Comparison of ENCODE assay signal across 13 cellular contexts in the genomic region with DNA sequence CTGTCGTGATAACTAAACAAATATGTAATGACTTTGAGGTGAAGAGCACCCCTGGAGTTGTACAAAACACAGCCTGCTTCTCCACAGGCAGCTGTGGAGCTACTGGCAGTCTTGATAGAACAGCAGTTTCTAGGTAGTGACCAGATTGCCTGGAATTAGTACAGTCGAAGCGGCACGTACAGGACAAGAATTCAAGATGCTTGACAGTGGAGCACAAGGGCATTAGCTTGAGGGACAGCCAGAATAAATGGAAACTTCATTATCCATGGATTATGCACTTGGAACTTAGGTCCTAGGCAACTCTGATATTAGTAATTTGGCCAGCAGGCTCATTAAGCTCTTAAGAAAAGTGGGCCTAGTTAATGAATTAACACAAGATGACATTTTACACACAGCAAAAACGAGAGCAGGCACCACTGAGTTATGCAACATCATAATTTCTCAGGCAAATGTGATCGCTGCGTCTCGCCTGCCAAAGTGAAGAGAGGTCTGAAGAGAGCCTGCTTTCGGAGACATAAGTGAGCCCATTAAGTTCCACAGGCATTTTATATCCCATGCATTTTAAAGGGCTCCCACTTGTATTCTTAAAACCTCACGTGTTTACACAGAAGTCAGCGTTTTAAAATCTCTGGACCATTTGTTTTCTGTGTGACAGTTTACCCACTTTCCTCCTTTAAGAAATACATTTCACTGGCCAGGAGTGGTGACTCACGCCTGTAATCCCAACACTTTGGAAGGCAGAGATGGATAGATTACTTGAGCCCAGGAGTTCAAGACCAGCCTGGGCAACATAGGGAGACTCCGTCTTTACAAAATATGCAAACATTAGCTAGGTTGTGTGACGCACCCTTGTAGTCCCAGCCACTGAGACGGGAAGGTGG.
A peak's percentile ranks its signal among the peaks of the same experiment; 100 is the strongest.
DNase-seq lines count a peak whose midpoint lies in the region; ATAC-seq and TF ChIP-seq lines count a peak whose summit lies in the region.
"Had no signal": no experiment of that assay in that cellular context is flagged by ENCODE, and none has a peak within 500 bp of the region (broad histone marks: within the 10 kb centered on the region; RNA-seq: fewer than 3 reads in every experiment).

No MANE protein-coding gene starts in this region.

- no peak for TF ChIP-seq CTCF in nephron progenitor cell (IDR thresholded peaks at IDR 0.05)
- no peak for TF ChIP-seq CTCF in PC-3 (conservative IDR thresholded peaks at IDR 0.05; ENCODE audit: low read depth, low read length)

- H3K9ac ChIP-seq in endocrine pancreas (ENCODE audit: control insufficient read depth, insufficient read depth, low read length) = no peak overlapping the region
- no peak overlapping the region for H3K9ac ChIP-seq in PC-3 (ENCODE audit: low read length)

- no peak overlapping the region for H2AFZ ChIP-seq in PC-3 (ENCODE audit: low read length)

- no peak overlapping the region for H3K4me2 ChIP-seq in PC-3 (ENCODE audit: low read length)

- ATAC-seq in activated CD4-positive, CD25-positive, alpha-beta regulatory T cell treated with anti-CD3 and anti-CD28 coated beads, Interleukin-2, amount 50 U/mL, for 24 hours = no peak
- no peak for ATAC-seq in PC-3
- no peak for ATAC-seq in naive thymus-derived CD8-positive, alpha-beta T cell
- no peak for ATAC-seq in activated T-cell treated with anti-CD3 and anti-CD28 coated beads, Interleukin-2, amount 50 U/mL, for 4 hours
- ATAC-seq: HCT116 had no signal

- no peaks in the 10 kb centered on the region for H3K9me2 ChIP-seq in PC-3 (replicated peaks; ENCODE audit: low read length)

- H3K27ac Mint-ChIP-seq in nephron progenitor cell = peak overlapping the region; percentile 47
- no peak overlapping the region for H3K27ac Mint-ChIP-seq in naive thymus-derived CD8-positive, alpha-beta T cell
- H3K27ac Mint-ChIP-seq: activated naive CD8-positive, alpha-beta T cell treated with anti-CD3 and anti-CD28 coated beads, Interleukin-2, amount 10 ng/mL, durations not matched to agents 7 days and 5 days had no signal

- no peaks in the 10 kb centered on the region for H3F3A ChIP-seq in PC-3 (ENCODE audit: low read length, unreplicated experiment)

- POLR2A ChIA-PET in PC-3 (lab: Charles Lee; ENCODE audit: unreplicated experiment) = no interaction called here
- POLR2A ChIA-PET in naive thymus-derived CD8-positive, alpha-beta T cell (lab: Charles Lee) = no interaction called here

- H3K36me3 ChIP-seq in endocrine pancreas (ENCODE audit: control insufficient read depth, insufficient read depth, low read length) (no peaks in the 10 kb centered on the region), PC-3 (ENCODE audit: low read depth, low read length) (peaks cover 7% of the 10 kb centered on the region)

- H3K9me3 Mint-ChIP-seq in nephron progenitor cell = peaks cover 36% of the 10 kb centered on the region
- peaks cover 3 to 25% (median 14%) of the 10 kb centered on the region in 9 donors for H3K9me3 Mint-ChIP-seq in naive thymus-derived CD8-positive, alpha-beta T cell
- H3K9me3 Mint-ChIP-seq in activated T-cell treated with anti-CD3 and anti-CD28 coated beads, Interleukin-2, amount 50 U/mL, for 4 hours = peaks cover 12% of the 10 kb centered on the region

- CTCF ChIA-PET in PC-3 (lab: Charles Lee) = no interaction called here

- no peaks in the 10 kb centered on the region for H3K79me2 ChIP-seq in PC-3 (ENCODE audit: low read length)

- H3K4me3 ChIP-seq in endocrine pancreas (ENCODE audit: control insufficient read depth, insufficient read depth, low read length) (peak overlapping the region; percentile 58), PC-3 (ENCODE audit: low read length) (no peak overlapping the region)
- H3K4me3 ChIP-seq: esophagus squamous epithelium, testis had no signal

- no peak overlapping the region for H3K4me3 Mint-ChIP-seq in nephron progenitor cell
- no peak overlapping the region for H3K4me3 Mint-ChIP-seq in naive thymus-derived CD8-positive, alpha-beta T cell
- no peak overlapping the region for H3K4me3 Mint-ChIP-seq in activated T-cell treated with anti-CD3 and anti-CD28 coated beads, Interleukin-2, amount 50 U/mL, for 4 hours
- H3K4me3 Mint-ChIP-seq: activated naive CD8-positive, alpha-beta T cell treated with anti-CD3 and anti-CD28 coated beads, Interleukin-2, amount 10 ng/mL, durations not matched to agents 7 days and 5 days had no signal

- H3K27me3 Mint-ChIP-seq in nephron progenitor cell (ENCODE audit: low read depth, poor library complexity) = peaks cover 8% of the 10 kb centered on the region
- H3K27me3 Mint-ChIP-seq in naive thymus-derived CD8-positive, alpha-beta T cell = peaks cover 0 to 24% (median 2%) of the 10 kb centered on the region in 5 donors
- H3K27me3 Mint-ChIP-seq in activated T-cell treated with anti-CD3 and anti-CD28 coated beads, Interleukin-2, amount 50 U/mL, for 4 hours (ENCODE audit: low read depth) = no peaks in the 10 kb centered on the region

- no peaks in the 10 kb centered on the region for H4K20me1 ChIP-seq in PC-3 (ENCODE audit: low read length)

- H3K4me1 ChIP-seq in endocrine pancreas (ENCODE audit: control insufficient read depth, insufficient read depth, low read length) (no peaks in the 10 kb centered on the region), PC-3 (ENCODE audit: insufficient read depth, low read length) (no peaks in the 10 kb centered on the region)
- H3K4me1 ChIP-seq: esophagus squamous epithelium, testis had no signal

- peak; percentile 61 for DNase-seq in DMS 273 (lab: John Stamatoyannopoulos, UW; ENCODE audit: unreplicated experiment)
- DNase-seq in NCI-H187 treated with DMSO at 0.1 percent for 48 hours (lab: John Stamatoyannopoulos, UW) = peak; percentile 82
- no peak for DNase-seq in nephron progenitor cell
- DNase-seq in PC-3 = no peak
- DNase-seq in naive thymus-derived CD8-positive, alpha-beta T cell = no peak
- DNase-seq in activated T-cell treated with anti-CD3 and anti-CD28 coated beads, Interleukin-2, amount 50 U/mL, for 4 hours = no peak
- DNase-seq: activated naive CD8-positive, alpha-beta T cell treated with anti-CD3 and anti-CD28 coated beads, Interleukin-2, amount 10 ng/mL, durations not matched to agents 7 days and 5 days; esophagus squamous epithelium; occipital lobe; testis had no signal

- H3K27ac ChIP-seq in PC-3 (ENCODE audit: low read length) = no peak overlapping the region
- H3K27ac ChIP-seq: testis had no signal

- H3K4me1 Mint-ChIP-seq in nephron progenitor cell = peaks cover 6% of the 10 kb centered on the region
- no peaks in the 10 kb centered on the region for H3K4me1 Mint-ChIP-seq in naive thymus-derived CD8-positive, alpha-beta T cell
- H3K4me1 Mint-ChIP-seq in activated T-cell treated with anti-CD3 and anti-CD28 coated beads, Interleukin-2, amount 50 U/mL, for 4 hours (ENCODE audit: low read depth) = no peaks in the 10 kb centered on the region
- H3K4me1 Mint-ChIP-seq: activated naive CD8-positive, alpha-beta T cell treated with anti-CD3 and anti-CD28 coated beads, Interleukin-2, amount 10 ng/mL, durations not matched to agents 7 days and 5 days had no signal

- BruUV-seq in PC-3 (replicated peaks; lab: Mats Ljungman, UMichigan) = no TSS peak

- intact Hi-C loops in PC-3 (cut with micrococcal nuclease) = no loop called here

- peaks cover 45% of the 10 kb centered on the region for H3K36me3 Mint-ChIP-seq in nephron progenitor cell (ENCODE audit: low read depth)
- peaks cover 0 to 6% (median 2%) of the 10 kb centered on the region in 3 donors for H3K36me3 Mint-ChIP-seq in naive thymus-derived CD8-positive, alpha-beta T cell
- no peaks in the 10 kb centered on the region for H3K36me3 Mint-ChIP-seq in activated T-cell treated with anti-CD3 and anti-CD28 coated beads, Interleukin-2, amount 50 U/mL, for 4 hours (ENCODE audit: insufficient read depth)
- H3K36me3 Mint-ChIP-seq: activated naive CD8-positive, alpha-beta T cell treated with anti-CD3 and anti-CD28 coated beads, Interleukin-2, amount 10 ng/mL, durations not matched to agents 7 days and 5 days had no signal

- H3K27me3 ChIP-seq in endocrine pancreas (ENCODE audit: control insufficient read depth, insufficient read depth, low read length) (no peaks in the 10 kb centered on the region), PC-3 (ENCODE audit: low read length) (no peaks in the 10 kb centered on the region)
- H3K27me3 ChIP-seq: esophagus squamous epithelium, testis had no signal

- H3K9me3 ChIP-seq in endocrine pancreas (ENCODE audit: control insufficient read depth, low read length) (peaks cover 3% of the 10 kb centered on the region), PC-3 (ENCODE audit: low read length) (no peaks in the 10 kb centered on the region)
- H3K9me3 ChIP-seq: testis had no signal

Comparison
In these comparisons a context has a peak if more than half of its experiments do, and no peak if none do; other contexts are left out.
1. DNase-seq: peak in DMS 273 (single experiment) and NCI-H187 treated with DMSO at 0.1 percent for 48 hours (single experiment); none in nephron progenitor cell (single experiment), PC-3 (single experiment), naive thymus-derived CD8-positive, alpha-beta T cell (0 of 10) and activated T-cell treated with anti-CD3 and anti-CD28 coated beads, Interleukin-2, amount 50 U/mL, for 4 hours (single experiment).